In genomic region chr19:51738523-51738922, GRCh38 we compare ENCODE assay signal across 1 cellular context.
TF ChIP-seq lines count a peak whose summit lies in the region.

No MANE protein-coding gene starts in this region.

TF ChIP-seq in K562, 482 proteins besides CTCF, POLR2A, EP300 and RAD21:
- TF ChIP-seq KDM1A (IDR thresholded peaks at IDR 0.05): peak; percentile 56 to 64; a peak in 3 of 4 replicates
